In genomic region chr12:112303004-112303403, GRCh38 we compare ENCODE assay signal across 8 cellular contexts.
DNase-seq lines count a peak whose midpoint lies in the region; ATAC-seq and TF ChIP-seq lines count a peak whose summit lies in the region.

No MANE protein-coding gene starts in this region.

- ATAC-seq in HG03280 (IDR thresholded peaks at IDR 0.05; ENCODE audit: unreplicated experiment) = peak; percentile 99

- H3K4me3 ChIP-seq in fibroblast of villous mesenchyme (ENCODE audit: low read depth, low read length) = no peak overlapping the region

- TF ChIP-seq CTCF in fibroblast of villous mesenchyme (IDR thresholded peaks at IDR 0.05; ENCODE audit: insufficient read depth, low read depth, low read length) = no peak

- DNase-seq in activated T-cell treated with anti-CD3 and anti-CD28 coated beads for 1 hour (ENCODE audit: low read depth) (peak; percentile 11), fibroblast of villous mesenchyme (ENCODE audit: low read depth) (peak; percentile 68), NCI-H345 (lab: John Stamatoyannopoulos, UW) (no peak), NCI-H510A (lab: John Stamatoyannopoulos, UW) (no peak)
- no peak for DNase-seq in activated T-cell treated with anti-CD3 and anti-CD28 coated beads, Interleukin-2, amount 50 U/mL, for 1 hour
- peak; percentile 13 for DNase-seq in activated CD4-positive, alpha-beta T cell treated with anti-CD3 and anti-CD28 coated beads, Interleukin-2, amount 50 U/mL, for 1 hour
- DNase-seq in stimulated activated CD8-positive, alpha-beta memory T cell treated with anti-CD3 and anti-CD28 coated beads, Interleukin-7, amount 100 ng/mL, for 24 hours (ENCODE audit: low read depth) = peak; percentile 5

Comparison
In these comparisons a context has a peak if more than half of its experiments do, and no peak if none do; other contexts are left out.
1. DNase-seq: peak in activated T-cell treated with anti-CD3 and anti-CD28 coated beads for 1 hour (single experiment), activated CD4-positive, alpha-beta T cell treated with anti-CD3 and anti-CD28 coated beads, Interleukin-2, amount 50 U/mL, for 1 hour (single experiment), fibroblast of villous mesenchyme (single experiment) and stimulated activated CD8-positive, alpha-beta memory T cell treated with anti-CD3 and anti-CD28 coated beads, Interleukin-7, amount 100 ng/mL, for 24 hours (single experiment); none in activated T-cell treated with anti-CD3 and anti-CD28 coated beads, Interleukin-2, amount 50 U/mL, for 1 hour (single experiment), NCI-H345 (single experiment) and NCI-H510A (single experiment).